ENCODE assay signal across 6 cellular contexts in genomic region chr17:7323731-7324437, GRCh38. TPM values are rescaled to one million over a fixed set of nuclear protein-coding genes. Genes with fewer than 3 reads are reported as not detected.
DNase-seq lines count a peak whose midpoint lies in the region; ATAC-seq and TF ChIP-seq lines count a peak whose summit lies in the region.

No MANE protein-coding gene starts in this region.

- CTCF ChIA-PET in activated B cell treated with CpG ODN at 0.5 μM for 24 hours (lab: Charles Lee) = interaction anchor here (0.7 to 2.2 kb wide), 6 partner anchors 10 to 26 kb away, joined by 3 to 18 read pairs (median 5); partner anchors contain the start of gene ACAP1

- TF ChIP-seq CTCF in activated B cell treated with CpG ODN at 0.5 μM for 24 hours (IDR thresholded peaks at IDR 0.05) (peak; percentile 64), fibroblast of mammary gland (conservative IDR thresholded peaks at IDR 0.05; ENCODE audit: control insufficient read depth, insufficient read depth, low read depth, low read length) (peak; percentile 80)

- H3K36me3 Mint-ChIP-seq in activated B cell treated with CpG ODN at 0.5 μM for 24 hours (ENCODE audit: low read depth) = peaks cover 71% of the 10 kb centered on the region

- no peaks in the 10 kb centered on the region for H3K9me3 Mint-ChIP-seq in activated B cell treated with CpG ODN at 0.5 μM for 24 hours

- intact Hi-C loops in activated B cell treated with CpG ODN at 0.5 μM for 24 hours (cut with micrococcal nuclease) = loop anchor here (1.0 kb wide), 3 partner anchors 21 to 43 kb away; partner anchors contain the start of genes KCTD11 and SLC2A4

- no peak overlapping the region for H3K4me3 ChIP-seq in fibroblast of mammary gland (ENCODE audit: control insufficient read depth, low read depth, low read length)

- POLR2A ChIA-PET in activated B cell treated with CpG ODN at 0.5 μM for 24 hours (lab: Charles Lee) = interaction anchor here (0.9 to 1.3 kb wide), 3 partner anchors 8 to 27 kb away, joined by 3 to 7 read pairs (median 4); partner anchors contain the start of gene ACAP1

- ATAC-seq in activated B cell treated with CpG ODN at 0.5 μM for 24 hours (ENCODE audit: low read depth) = peak; percentile 41

- peaks cover 15% of the 10 kb centered on the region for H3K4me1 Mint-ChIP-seq in activated B cell treated with CpG ODN at 0.5 μM for 24 hours

- DNase-seq in ELF-1 (ENCODE audit: low read depth, low spot score) (peak; percentile 83), activated B cell treated with CpG ODN at 0.5 μM for 24 hours (peak; percentile 62), fibroblast of mammary gland (ENCODE audit: low read depth) (peak; percentile 50), Ammon's horn (ENCODE audit: low spot score) (no peak), NOMO-1 treated with DMSO at 0.1 percent for 48 hours (lab: John Stamatoyannopoulos, UW; ENCODE audit: unreplicated experiment) (no peak)
- DNase-seq in stimulated activated CD4-positive, alpha-beta T cell treated with anti-CD3 and anti-CD28 coated beads, Interleukin-4, amount 100 ng/mL, for 24 hours = peak; percentile 66

- no peak overlapping the region for H3K4me3 Mint-ChIP-seq in activated B cell treated with CpG ODN at 0.5 μM for 24 hours

- H3K27ac Mint-ChIP-seq in activated B cell treated with CpG ODN at 0.5 μM for 24 hours = no peak overlapping the region

- no peaks in the 10 kb centered on the region for H3K27me3 Mint-ChIP-seq in activated B cell treated with CpG ODN at 0.5 μM for 24 hours

RNA-seq across cellular contexts. Expression of gene NEURL4, which starts 5.3 kb away (rescaled TPM):
- total RNA-seq in activated B cell treated with CpG ODN at 0.5 μM for 24 hours = 52.8 and 60.1 TPM in 2 replicates

RNA-seq across cellular contexts. Expression of gene GPS2, which starts 8.7 kb away (rescaled TPM):
- total RNA-seq in activated B cell treated with CpG ODN at 0.5 μM for 24 hours = 105 and 115 TPM in 2 replicates

RNA-seq across cellular contexts. Expression of gene ACAP1, which starts 12.4 kb away (rescaled TPM):
- 298 and 328 TPM in 2 replicates for total RNA-seq in activated B cell treated with CpG ODN at 0.5 μM for 24 hours

RNA-seq across cellular contexts. Expression of gene EIF5A, which starts 16.5 kb away (rescaled TPM):
- 656 and 664 TPM in 2 replicates for total RNA-seq in activated B cell treated with CpG ODN at 0.5 μM for 24 hours

RNA-seq across cellular contexts. Expression of gene KCTD11, which starts 28.1 kb away (rescaled TPM):
- 7.2 and 7.8 TPM in 2 replicates for total RNA-seq in activated B cell treated with CpG ODN at 0.5 μM for 24 hours

Comparison
In these comparisons a context has a peak if more than half of its experiments do, and no peak if none do; other contexts are left out.
1. DNase-seq: peak in ELF-1 (single experiment), activated B cell treated with CpG ODN at 0.5 μM for 24 hours (single experiment), fibroblast of mammary gland (single experiment) and stimulated activated CD4-positive, alpha-beta T cell treated with anti-CD3 and anti-CD28 coated beads, Interleukin-4, amount 100 ng/mL, for 24 hours (single experiment); none in Ammon's horn (single experiment) and NOMO-1 treated with DMSO at 0.1 percent for 48 hours (single experiment).